ENCODE assay signal across 24 cellular contexts in the genomic region with DNA sequence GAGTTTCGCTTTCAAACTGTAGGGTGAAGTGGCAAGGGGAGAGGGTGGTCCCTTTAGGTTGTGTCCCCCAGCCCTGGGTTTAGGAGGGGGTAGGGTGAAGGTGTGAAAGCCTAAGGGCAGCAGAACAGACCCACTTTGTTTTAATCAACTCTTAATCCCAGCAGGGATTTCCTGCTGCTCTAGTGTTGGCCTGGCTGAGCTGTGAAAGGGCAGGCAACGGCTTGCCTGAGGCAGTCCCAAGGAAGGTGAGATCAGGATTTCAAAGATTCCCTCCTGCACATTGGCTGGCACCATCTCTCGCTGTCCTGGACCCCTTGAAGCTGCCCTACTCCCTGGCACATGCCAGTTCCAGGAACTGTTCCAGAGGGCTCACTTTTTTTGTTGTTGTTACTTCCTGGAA.
"Had no signal": no experiment of that assay in that cellular context is flagged by ENCODE, and none has a peak within 500 bp of the region (broad histone marks: within the 10 kb centered on the region; RNA-seq: fewer than 3 reads in every experiment).

No MANE protein-coding gene starts in this region.

- H3K27me3 ChIP-seq: cardiac muscle cell, left lung, sigmoid colon, stomach, suprapubic skin, tibial nerve had no signal

- H3K4me1 ChIP-seq: heart left ventricle, left lung, sigmoid colon, stomach, suprapubic skin, tibial nerve had no signal

- FAIRE-seq: TTC549 had no signal

- H3K27ac Mint-ChIP-seq: activated naive CD8-positive, alpha-beta T cell treated with anti-CD3 and anti-CD28 coated beads, Interleukin-2, amount 10 ng/mL, durations not matched to agents 7 days and 5 days; immature natural killer cell; mesothelial cell of epicardium; naive thymus-derived CD8-positive, alpha-beta T cell; progenitor cell of endocrine pancreas; stimulated activated memory B cell treated with anti-CD40 and anti-IgM and Interleukin-4, amounts not matched to agents 10 μg/mL and 1 μg/mL and 100 μg/mL, for 72 hours had no signal

- H3K4me3 ChIP-seq: cardiac muscle cell, heart left ventricle, left lung, lung, sigmoid colon, smooth muscle cell, stomach, suprapubic skin, tibial nerve had no signal

- H3K27ac ChIP-seq: cardiac muscle cell, heart left ventricle, left lung, sigmoid colon, stomach, suprapubic skin, tibial nerve had no signal

- H3K36me3 ChIP-seq: cardiac muscle cell, heart left ventricle, left lung, sigmoid colon, stomach, suprapubic skin, tibial nerve had no signal

- H3K9me3 ChIP-seq: suprapubic skin had no signal

- ATAC-seq: heart left ventricle; left lung; naive thymus-derived CD8-positive, alpha-beta T cell; stimulated activated memory B cell treated with anti-CD40 and anti-IgM and Interleukin-4, amounts not matched to agents 10 μg/mL and 1 μg/mL and 100 μg/mL, for 72 hours had no signal

- DNase-seq: activated CD8-positive, alpha-beta memory T cell treated with anti-CD3 and anti-CD28 coated beads for 24 hours; activated CD8-positive, alpha-beta memory T cell treated with anti-CD3 and anti-CD28 coated beads, Interleukin-2, amount 50 U/mL, for 48 hours; activated naive CD4-positive, alpha-beta T cell treated with Interleukin-2 at 50 U/mL for 16 hours; activated naive CD8-positive, alpha-beta T cell treated with anti-CD3 and anti-CD28 coated beads, Interleukin-2, amount 10 ng/mL, durations not matched to agents 7 days and 5 days; activated T-cell treated with anti-CD3 and anti-CD28 coated beads, Interleukin-2, amount 50 U/mL, for 48 hours; amniotic stem cell; cortex of kidney; heart left ventricle; immature natural killer cell; left lung; naive thymus-derived CD8-positive, alpha-beta T cell; retina; sigmoid colon; stimulated activated CD4-positive, alpha-beta T cell treated with anti-CD3 and anti-CD28 coated beads, Interleukin-15, amount 100 ng/mL, for 24 hours; stomach had no signal

- H3K27me3 Mint-ChIP-seq: stimulated activated memory B cell treated with anti-CD40 and anti-IgM and Interleukin-4, amounts not matched to agents 10 μg/mL and 1 μg/mL and 100 μg/mL, for 72 hours had no signal

- H3K4me3 Mint-ChIP-seq: activated naive CD8-positive, alpha-beta T cell treated with anti-CD3 and anti-CD28 coated beads, Interleukin-2, amount 10 ng/mL, durations not matched to agents 7 days and 5 days; immature natural killer cell; mesothelial cell of epicardium; naive thymus-derived CD8-positive, alpha-beta T cell; stimulated activated memory B cell treated with anti-CD40 and anti-IgM and Interleukin-4, amounts not matched to agents 10 μg/mL and 1 μg/mL and 100 μg/mL, for 72 hours had no signal

- H3K36me3 Mint-ChIP-seq: activated naive CD8-positive, alpha-beta T cell treated with anti-CD3 and anti-CD28 coated beads, Interleukin-2, amount 10 ng/mL, durations not matched to agents 7 days and 5 days; immature natural killer cell; stimulated activated memory B cell treated with anti-CD40 and anti-IgM and Interleukin-4, amounts not matched to agents 10 μg/mL and 1 μg/mL and 100 μg/mL, for 72 hours had no signal

- H3K4me1 Mint-ChIP-seq: activated naive CD8-positive, alpha-beta T cell treated with anti-CD3 and anti-CD28 coated beads, Interleukin-2, amount 10 ng/mL, durations not matched to agents 7 days and 5 days; immature natural killer cell; naive thymus-derived CD8-positive, alpha-beta T cell; stimulated activated memory B cell treated with anti-CD40 and anti-IgM and Interleukin-4, amounts not matched to agents 10 μg/mL and 1 μg/mL and 100 μg/mL, for 72 hours had no signal

- H3K4me2 ChIP-seq: smooth muscle cell had no signal
